Comparison of ENCODE assay signal across 8 cellular contexts in the genomic region with DNA sequence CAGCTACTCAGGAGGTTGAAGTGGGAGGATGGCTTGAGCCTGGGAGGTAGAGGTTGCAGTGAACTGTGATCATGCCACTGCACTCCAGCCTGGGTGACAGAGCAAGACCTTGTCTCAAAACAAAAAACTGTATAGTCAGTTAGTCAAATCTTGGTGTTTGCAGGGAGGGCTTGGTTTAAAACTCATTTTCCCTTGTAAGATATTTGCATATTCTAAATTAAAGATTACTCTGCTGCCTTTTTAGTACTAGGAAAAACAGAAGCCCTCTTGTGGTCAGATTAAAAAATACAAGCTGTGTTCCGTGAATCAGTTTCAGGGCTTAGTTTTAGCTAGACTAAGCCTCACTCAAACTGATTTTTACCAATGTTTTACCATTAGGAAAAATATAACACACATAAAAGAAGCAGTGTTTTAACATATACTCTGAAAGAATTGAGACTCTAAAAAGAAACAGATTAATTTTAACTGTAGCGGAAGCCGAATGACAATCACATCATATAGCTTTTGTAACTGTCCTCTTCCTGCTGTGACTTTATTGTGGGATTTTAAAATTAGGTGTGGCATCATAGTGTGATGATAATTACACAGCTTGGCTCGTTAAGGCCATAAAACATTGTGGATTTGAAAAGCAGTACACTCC.
DNase-seq lines count a peak whose midpoint lies in the region; ATAC-seq and TF ChIP-seq lines count a peak whose summit lies in the region.

No MANE protein-coding gene starts in this region.

- peak; percentile 56 for TF ChIP-seq CTCF in astrocyte of the spinal cord (IDR thresholded peaks at IDR 0.05; ENCODE audit: low read depth, low read length)
- TF ChIP-seq CTCF in right lobe of liver (IDR thresholded peaks at IDR 0.05): peak; percentile 58 to 71 (median 64)

- H3K4me3 ChIP-seq in H7 (ENCODE audit: insufficient read depth, low read depth, low read length) (no peak overlapping the region), astrocyte of the spinal cord (ENCODE audit: low read depth, low read length) (no peak overlapping the region), right lobe of liver (no peak overlapping the region)

- in situ Hi-C loops in astrocyte of the spinal cord (cut with HindIII; ENCODE audit: low sequenced_read_pairs): no loop called here

- DNase-seq in GM03348 (ENCODE audit: low spot score) (peak; percentile 62), H7 (peak; percentile 51), NCI-H1694 (lab: John Stamatoyannopoulos, UW) (peak; percentile 45), astrocyte of the spinal cord (ENCODE audit: low read depth, low spot score) (peak; percentile 54), right lobe of liver (no peak), T-helper 1 cell (no peak), nucleus accumbens (lab: John Stamatoyannopoulos, UW) (no peak)
- no peak for DNase-seq in central memory CD4-positive, alpha-beta T cell

- no peak overlapping the region for H3K27ac ChIP-seq in right lobe of liver

- H3K36me3 ChIP-seq in H7 (replicated peaks; ENCODE audit: control insufficient read depth, insufficient read depth, low read length): no peaks in the 10 kb centered on the region
- H3K36me3 ChIP-seq in right lobe of liver: no peaks in the 10 kb centered on the region

- intact Hi-C loops in right lobe of liver (cut with DNase I): no loop called here

- 38% methylated on average over 4 of the region's 4 CpGs for WGBS in right lobe of liver (ENCODE audit: insufficient coverage, low coverage, low lambda C conversion rate, missing lambda C conversion rate)

- H3K4me1 ChIP-seq in right lobe of liver: no peaks in the 10 kb centered on the region

- no peak for TF ChIP-seq POLR2A in right lobe of liver (IDR thresholded peaks at IDR 0.05)

- peak; percentile 49 to 66 (median 52) for ATAC-seq in right lobe of liver

- H3K9me3 ChIP-seq in right lobe of liver: no peaks in the 10 kb centered on the region

- H3K27me3 ChIP-seq in H7 (ENCODE audit: control insufficient read depth, insufficient read depth, low read length): no peaks in the 10 kb centered on the region
- no peaks in the 10 kb centered on the region for H3K27me3 ChIP-seq in right lobe of liver

Comparison
In these comparisons a context has a peak if more than half of its experiments do, and no peak if none do; other contexts are left out.
1. DNase-seq: peak in GM03348 (single experiment), H7 (single experiment), NCI-H1694 (single experiment) and astrocyte of the spinal cord (single experiment); none in right lobe of liver (0 of 3), T-helper 1 cell (0 of 5), central memory CD4-positive, alpha-beta T cell (single experiment) and nucleus accumbens (0 of 56).